30 cellular contexts compared by ENCODE assay signal in genomic region chr13:113475280-113475679, GRCh38.
"Had no signal": no experiment of that assay in that cellular context is flagged by ENCODE, and none has a peak within 500 bp of the region (broad histone marks: within the 10 kb centered on the region; RNA-seq: fewer than 3 reads in every experiment).

No MANE protein-coding gene starts in this region.

- H3K4me1 Mint-ChIP-seq: mesothelial cell of epicardium had no signal

- H3K4me3 ChIP-seq: left lung, lower lobe of right lung, neural progenitor cell, right atrium auricular region, right lobe of liver, smooth muscle cell, stomach, testis, thyroid gland, transverse colon, upper lobe of right lung, uterus had no signal

- H3K27me3 Mint-ChIP-seq: naive B cell; progenitor cell of endocrine pancreas; stimulated activated naive B cell treated with anti-CD40 and anti-IgM and Interleukin-4, amounts not matched to agents 10 μg/mL and 1 μg/mL and 100 μg/mL, for 72 hours had no signal

- DNase-seq: hippocampal formation; kidney; left colon; left lung; lower lobe of right lung; mammary epithelial cell; mesendoderm; naive B cell; natural killer cell; nephron progenitor cell; occipital lobe; right lobe of liver; stimulated activated CD4-positive, alpha-beta T cell treated with anti-CD3 and anti-CD28 coated beads, Interleukin-1b, Interleukin-23, amount 100 ng/mL, for 48 hours; stimulated activated CD4-positive, alpha-beta T cell treated with anti-CD3 and anti-CD28 coated beads, Interleukin-2, amount 100 ng/mL, for 48 hours; stimulated activated naive B cell treated with anti-CD40 and anti-IgM and Interleukin-4, amounts not matched to agents 10 μg/mL and 1 μg/mL and 100 μg/mL, for 72 hours; stimulated activated naive CD8-positive, alpha-beta T cell treated with anti-CD3 and anti-CD28 coated beads, Interleukin-15, Interleukin-2, amounts not matched to agents 100 U/mL and 50 U/mL, for 24 hours; stomach; testis; thyroid gland; transverse colon; upper lobe of right lung; uterus had no signal

- H3K27ac ChIP-seq: left lung, neural progenitor cell, neutrophil, parathyroid adenoma, right atrium auricular region, right lobe of liver, stomach, testis, thyroid gland, transverse colon, upper lobe of right lung, uterus had no signal

- FAIRE-seq: islet of Langerhans, kidney had no signal

- H3K9ac ChIP-seq: neural progenitor cell, parathyroid adenoma had no signal

- H3K4me3 Mint-ChIP-seq: mesothelial cell of epicardium; naive B cell; natural killer cell; nephron progenitor cell; neural progenitor cell; stimulated activated naive B cell treated with anti-CD40 and anti-IgM and Interleukin-4, amounts not matched to agents 10 μg/mL and 1 μg/mL and 100 μg/mL, for 72 hours had no signal

- H3K9me3 Mint-ChIP-seq: natural killer cell; stimulated activated naive B cell treated with anti-CD40 and anti-IgM and Interleukin-4, amounts not matched to agents 10 μg/mL and 1 μg/mL and 100 μg/mL, for 72 hours had no signal

- ATAC-seq: left colon; left lung; lower lobe of right lung; natural killer cell; right lobe of liver; stimulated activated naive B cell treated with anti-CD40 and anti-IgM and Interleukin-4, amounts not matched to agents 10 μg/mL and 1 μg/mL and 100 μg/mL, for 72 hours; stimulated activated naive CD8-positive, alpha-beta T cell treated with anti-CD3 and anti-CD28 coated beads, Interleukin-15, Interleukin-2, amounts not matched to agents 100 U/mL and 50 U/mL, for 24 hours; upper lobe of right lung had no signal

- H3K27me3 ChIP-seq: left lung, neural progenitor cell, neutrophil, right atrium auricular region, right lobe of liver, stomach, testis, thyroid gland, transverse colon, upper lobe of right lung, uterus had no signal

- H3K4me1 ChIP-seq: neural progenitor cell, parathyroid adenoma, right lobe of liver, stomach, testis, thyroid gland, transverse colon, uterus had no signal

- H2AFZ ChIP-seq: neural progenitor cell, parathyroid adenoma had no signal

- H3K36me3 ChIP-seq: uterus had no signal

- H3K27ac Mint-ChIP-seq: mesothelial cell of epicardium; natural killer cell; nephron progenitor cell; neural progenitor cell; progenitor cell of endocrine pancreas; stimulated activated naive B cell treated with anti-CD40 and anti-IgM and Interleukin-4, amounts not matched to agents 10 μg/mL and 1 μg/mL and 100 μg/mL, for 72 hours had no signal

- H3K9me3 ChIP-seq: left lung, lower lobe of right lung, neutrophil, right atrium auricular region, right lobe of liver, stomach, testis, thyroid gland, transverse colon, upper lobe of right lung, uterus had no signal

- H3K4me2 ChIP-seq: neural progenitor cell, smooth muscle cell had no signal
